In the genomic region with DNA sequence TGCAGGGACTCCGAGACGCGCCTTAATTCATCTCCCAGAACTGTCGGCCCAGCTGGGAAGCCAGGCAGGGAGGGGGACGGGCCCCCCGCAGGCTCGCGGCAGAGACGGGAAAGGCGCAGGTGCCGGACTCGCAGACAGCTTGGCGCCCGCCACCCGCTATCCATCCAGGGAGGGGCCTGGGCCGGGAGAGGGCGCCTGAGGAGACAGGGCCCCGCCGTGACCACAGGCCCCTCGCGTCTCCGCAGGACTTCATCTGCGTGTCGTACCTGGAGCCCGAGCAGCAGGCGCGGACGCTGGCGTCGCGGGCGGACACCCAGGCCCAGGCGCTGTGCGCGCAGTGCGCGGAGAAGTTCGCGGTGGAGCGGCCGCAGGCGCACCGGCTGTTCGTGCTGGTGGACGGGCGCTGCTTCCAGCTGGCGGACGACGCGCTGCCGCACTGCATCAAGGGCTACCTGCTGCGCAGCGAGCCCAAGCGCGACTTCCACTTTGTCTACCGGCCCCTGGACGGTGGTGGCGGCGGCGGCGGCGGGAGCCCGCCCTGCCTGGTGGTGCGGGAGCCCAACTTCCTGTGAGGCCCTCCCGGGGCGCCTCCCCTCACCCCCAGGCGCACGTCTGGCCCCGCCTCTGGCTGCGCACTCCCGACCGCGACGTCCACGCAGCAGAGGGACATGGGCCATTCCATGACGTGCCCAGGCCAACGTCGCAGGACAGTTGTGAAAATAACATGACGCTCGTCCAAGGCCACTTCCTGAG, we compare ENCODE assay signal across 9 cellular contexts.
A peak's percentile ranks its signal among the peaks of the same experiment; 100 is the strongest.
DNase-seq lines count a peak whose midpoint lies in the region; ATAC-seq and TF ChIP-seq lines count a peak whose summit lies in the region.
"Had no signal": no experiment of that assay in that cellular context is flagged by ENCODE, and none has a peak within 500 bp of the region (broad histone marks: within the 10 kb centered on the region; RNA-seq: fewer than 3 reads in every experiment).

No MANE protein-coding gene starts in this region.

- peaks cover 6% of the 10 kb centered on the region in 3 donors for H3K4me1 Mint-ChIP-seq in CD8-positive, alpha-beta memory T cell

- H3K4me1 ChIP-seq in right lobe of liver, result peaks cover 0 to 9% (median 4%) of the 10 kb centered on the region in 4 donors
- peaks cover 9% of the 10 kb centered on the region for H3K4me1 ChIP-seq in upper lobe of right lung
- H3K4me1 ChIP-seq in CD8-positive, alpha-beta memory T cell (ENCODE audit: insufficient read depth, low read length), result peaks cover 8% of the 10 kb centered on the region

- DNase-seq in NCI-H1694 treated with DMSO at 0.1 percent for 48 hours (lab: John Stamatoyannopoulos, UW) (peak; percentile 24), NCI-H1694 (lab: John Stamatoyannopoulos, UW) (no peak), choroid plexus epithelial cell (ENCODE audit: low read depth) (peak; percentile 47), right lobe of liver (peak in 1 of 3 donors; percentile 54), upper lobe of right lung (peak; percentile 83), hippocampal formation (lab: John Stamatoyannopoulos, UW) (no peak)
- DNase-seq in CD8-positive, alpha-beta memory T cell, result no peak

- CTCF ChIA-PET in CD8-positive, alpha-beta memory T cell (lab: Charles Lee), result no interaction called here

- H3K4me3 Mint-ChIP-seq in CD8-positive, alpha-beta memory T cell, result no peak overlapping the region
- H3K4me3 Mint-ChIP-seq: central memory CD8-positive, alpha-beta T cell had no signal

- H3K27ac ChIP-seq in right lobe of liver (peak overlapping the region; percentile 10 to 54 (median 33)), upper lobe of right lung (peak overlapping the region; percentile 11)
- no peak overlapping the region for H3K27ac ChIP-seq in CD8-positive, alpha-beta memory T cell (ENCODE audit: low read depth, low read length)

- ATAC-seq in right lobe of liver (peak; percentile 19 to 56 (median 36)), upper lobe of right lung (peak; percentile 66), GM18909 (IDR thresholded peaks at IDR 0.05; ENCODE audit: poor library complexity, unreplicated experiment) (no peak)

- no peak for TF ChIP-seq CTCF in choroid plexus epithelial cell (conservative IDR thresholded peaks at IDR 0.05; ENCODE audit: low read depth, low read length)
- no peak for TF ChIP-seq CTCF in right lobe of liver (IDR thresholded peaks at IDR 0.05)
- TF ChIP-seq CTCF in upper lobe of right lung (IDR thresholded peaks at IDR 0.05), result no peak

- no peaks in the 10 kb centered on the region for H3K27me3 ChIP-seq in right lobe of liver
- no peaks in the 10 kb centered on the region for H3K27me3 ChIP-seq in upper lobe of right lung
- H3K27me3 ChIP-seq in CD8-positive, alpha-beta memory T cell (ENCODE audit: insufficient read depth, low read length, poor library complexity, severe bottlenecking), result no peaks in the 10 kb centered on the region

- peaks cover 0 to 53% (median 0%) of the 10 kb centered on the region in 3 donors for H3K36me3 Mint-ChIP-seq in CD8-positive, alpha-beta memory T cell

- POLR2A ChIA-PET in CD8-positive, alpha-beta memory T cell (lab: Charles Lee), result no interaction called here

- no peak overlapping the region for H3K27ac Mint-ChIP-seq in CD8-positive, alpha-beta memory T cell

- H3K4me3 ChIP-seq in choroid plexus epithelial cell (ENCODE audit: low read depth, low read length) (peak overlapping the region; percentile 48), right lobe of liver (peak overlapping the region; percentile 21 to 45 (median 34)), upper lobe of right lung (peak overlapping the region; percentile 44)
- no peak overlapping the region for H3K4me3 ChIP-seq in CD8-positive, alpha-beta memory T cell (ENCODE audit: low read length)

- no peaks in the 10 kb centered on the region for H3K9me3 Mint-ChIP-seq in CD8-positive, alpha-beta memory T cell
- H3K9me3 Mint-ChIP-seq: central memory CD8-positive, alpha-beta T cell had no signal

- H3K27me3 Mint-ChIP-seq in CD8-positive, alpha-beta memory T cell, result no peaks in the 10 kb centered on the region
- H3K27me3 Mint-ChIP-seq: central memory CD8-positive, alpha-beta T cell had no signal

- intact Hi-C loops in right lobe of liver (cut with DNase I) (no loop called here), upper lobe of right lung (cut with DNase I) (no loop called here)

- TF ChIP-seq POLR2A in right lobe of liver (IDR thresholded peaks at IDR 0.05), result peak; percentile 34

- 63% methylated on average over 22 of the region's 80 CpGs for WGBS in right lobe of liver (ENCODE audit: insufficient coverage, low coverage, low lambda C conversion rate, missing lambda C conversion rate)

- H3K36me3 ChIP-seq in right lobe of liver, result peaks cover 0 to 9% (median under 1%) of the 10 kb centered on the region in 4 donors
- H3K36me3 ChIP-seq in upper lobe of right lung, result peaks cover 48% of the 10 kb centered on the region
- H3K36me3 ChIP-seq in CD8-positive, alpha-beta memory T cell (ENCODE audit: insufficient read depth, low read length), result peaks cover 26% of the 10 kb centered on the region

- H3K9me3 ChIP-seq in right lobe of liver, result no peaks in the 10 kb centered on the region
- H3K9me3 ChIP-seq in upper lobe of right lung, result no peaks in the 10 kb centered on the region
- no peaks in the 10 kb centered on the region for H3K9me3 ChIP-seq in CD8-positive, alpha-beta memory T cell (ENCODE audit: low read length)

Comparison
In these comparisons a context has a peak if more than half of its experiments do, and no peak if none do; other contexts are left out.
1. DNase-seq: peak in NCI-H1694 treated with DMSO at 0.1 percent for 48 hours (single experiment), choroid plexus epithelial cell (single experiment) and upper lobe of right lung (single experiment); none in NCI-H1694 (single experiment), hippocampal formation (0 of 2) and CD8-positive, alpha-beta memory T cell (0 of 5).